ENCODE assay signal across 20 cellular contexts in genomic region chr6:1491025-1491424, GRCh38.
DNase-seq lines count a peak whose midpoint lies in the region; ATAC-seq, FAIRE-seq and TF ChIP-seq lines count a peak whose summit lies in the region.
"Had no signal": no experiment of that assay in that cellular context is flagged by ENCODE, and none has a peak within 500 bp of the region (broad histone marks: within the 10 kb centered on the region; RNA-seq: fewer than 3 reads in every experiment).

No MANE protein-coding gene starts in this region.

- no peaks in the 10 kb centered on the region for H3K79me2 ChIP-seq in K562 (ENCODE audit: control insufficient read depth, insufficient read depth, low read length)

- FAIRE-seq in K562 (lab: Jason Lieb, UNC), result no peak
- no peak for FAIRE-seq in small intestine (lab: Jason Lieb, UNC)
- FAIRE-seq: A204.1, G401.6, GM12892, H54 had no signal

- no TSS peak for BruUV-seq in K562 (replicated peaks; lab: Mats Ljungman, UMichigan)

- H3K27ac ChIP-seq in K562 (ENCODE audit: extremely low read depth, low read depth, low read length) (no peak overlapping the region), neuronal stem cell (replicated peaks; ENCODE audit: low read length) (no peak overlapping the region), small intestine (ENCODE audit: low read depth in 1 of 2, low read length in 1 of 2) (no peak overlapping the region)
- H3K27ac ChIP-seq: 22Rv1 had no signal

- H3K79me1 ChIP-seq in neuronal stem cell (ENCODE audit: low read depth, low read length), result no peaks in the 10 kb centered on the region

- no peak for TF ChIP-seq POLR2A in K562 (conservative IDR thresholded peaks at IDR 0.05)

- H3K4me2 ChIP-seq in K562 (ENCODE audit: insufficient read depth, low read length), result no peak overlapping the region
- H3K4me2 ChIP-seq in neuronal stem cell (ENCODE audit: insufficient read depth, low read length, poor library complexity, severe bottlenecking), result no peak overlapping the region

- H3K4me3 ChIP-seq in K562 (no peak overlapping the region), neuronal stem cell (ENCODE audit: low read length in 2 of 2) (no peak overlapping the region), small intestine (ENCODE audit: low read depth in 1 of 2, low read length in 2 of 2) (no peak overlapping the region)
- H3K4me3 ChIP-seq: HAP-1 had no signal

- in situ Hi-C loops in K562 (cut with MboI), result no loop called here

- no peak overlapping the region for H3K18ac ChIP-seq in neuronal stem cell (ENCODE audit: low read length)

- H2BK12ac ChIP-seq in neuronal stem cell (ENCODE audit: low read length), result no peak overlapping the region

- H3K27me3 ChIP-seq in K562 (ENCODE audit: control insufficient read depth in 2 of 2, insufficient read depth in 2 of 2, low read length in 2 of 2), result peaks cover 8 to 33% of the 10 kb centered on the region in 2 experiments
- no peaks in the 10 kb centered on the region for H3K27me3 ChIP-seq in neuronal stem cell (ENCODE audit: control insufficient read depth in 3 of 3, insufficient read depth in 3 of 3, low read depth in 1 of 3, low read length in 3 of 3)
- H3K27me3 ChIP-seq in small intestine (ENCODE audit: control insufficient read depth in 2 of 2, insufficient read depth in 2 of 2, low read length in 2 of 2), result no peaks in the 10 kb centered on the region

- H2AFZ ChIP-seq in K562 (ENCODE audit: low read depth, low read length) (no peak overlapping the region), neuronal stem cell (ENCODE audit: low read length) (no peak overlapping the region)

- no peak for TF ChIP-seq EP300 in K562 (IDR thresholded peaks at IDR 0.05; ENCODE audit: low read length)

- H2BK5ac ChIP-seq in neuronal stem cell (ENCODE audit: low read length), result no peak overlapping the region

- no peak for TF ChIP-seq CTCF in K562 (IDR thresholded peaks at IDR 0.05 in 2 of 3, conservative IDR thresholded peaks at IDR 0.05 in 1 of 3; ENCODE audit: insufficient read depth in 2 of 3, low read depth in 1 of 3, low read length in 3 of 3)

- H3K14ac ChIP-seq in neuronal stem cell (ENCODE audit: low read length), result peak overlapping the region; percentile 60

- H3K36me3 ChIP-seq in K562 (ENCODE audit: control insufficient read depth, insufficient read depth, low read length) (no peaks in the 10 kb centered on the region), neuronal stem cell (replicated peaks in 1 of 2; ENCODE audit: control insufficient read depth in 2 of 2, insufficient read depth in 2 of 2, low read length in 2 of 2) (no peaks in the 10 kb centered on the region), small intestine (ENCODE audit: control insufficient read depth in 2 of 2, insufficient read depth in 2 of 2, low read length in 2 of 2) (no peaks in the 10 kb centered on the region)
- H3K36me3 ChIP-seq: HAP-1 had no signal

- intact Hi-C loops in K562 (cut with micrococcal nuclease), result no loop called here
- intact Hi-C loops in left colon (cut with DNase I, micrococcal nuclease), result no loop called here

- H2BK120ac ChIP-seq in neuronal stem cell (ENCODE audit: low read depth, low read length), result no peak overlapping the region

- DNase-seq in NCI-H82 (lab: John Stamatoyannopoulos, UW) (peak; percentile 30), NCI-H82 treated with DMSO at 0.1 percent for 48 hours (lab: John Stamatoyannopoulos, UW; ENCODE audit: unreplicated experiment) (no peak), K562 (ENCODE audit: extremely low read depth in 1 of 4, low spot score in 3 of 4) (no peak), neuronal stem cell (ENCODE audit: low spot score) (no peak), nucleus accumbens (lab: John Stamatoyannopoulos, UW) (no peak), small intestine (no peak), left colon (no peak)
- DNase-seq: C1 segment of cervical spinal cord; Caco-2; CD4-positive, alpha-beta memory T cell; DMS153; DND-41; GOT3; HFFc6 had no signal

- no peak overlapping the region for H3K23ac ChIP-seq in neuronal stem cell (ENCODE audit: low read depth, low read length, poor library complexity)

- POLR2A ChIA-PET in K562 (lab: Yijun Ruan, JAX), result interaction anchor here (0.6 kb wide), 1 partner anchor 1303 kb away, joined by 3 read pairs; no protein-coding TSS in a partner anchor

- CTCF ChIA-PET in K562 (lab: Yijun Ruan, JAX; ENCODE audit: low intra/inter-chr PET ratio), result no interaction called here

- no peak overlapping the region for H4K91ac ChIP-seq in neuronal stem cell (ENCODE audit: low read depth, low read length, poor library complexity)

- no peak overlapping the region for H3K4ac ChIP-seq in neuronal stem cell (ENCODE audit: low read length)

- peak overlapping the region; percentile 25 for H2AK5ac ChIP-seq in neuronal stem cell (ENCODE audit: low read depth, low read length)

- peak; percentile 25; the same call in 1 of the 3 replicates for ATAC-seq in K562
- ATAC-seq in left colon, result no peak

- TF ChIP-seq RAD21 in K562 (CRISPR knock-in tag; conservative IDR thresholded peaks at IDR 0.05 in 1 of 2, IDR thresholded peaks at IDR 0.05 in 1 of 2), result no peak

- H3K9me1 ChIP-seq in K562 (ENCODE audit: control insufficient read depth, insufficient read depth, low read length), result no peaks in the 10 kb centered on the region

- WGBS in K562 (ENCODE audit: insufficient coverage, low coverage, missing lambda C conversion rate), result 1% methylated on average over 11 of the region's 11 CpGs
- WGBS in neuronal stem cell (ENCODE audit: extremely low coverage in 2 of 2, insufficient read length in 2 of 2, insufficient replicate concordance in 1 of 2), 2 donors, result no CpG with 5 or more reads among the region's 11 CpGs
- 91 to 95% (median 93%) methylated on average over 11 of the region's 11 CpGs for WGBS in small intestine, 3 donors

- no peak overlapping the region for H2BK15ac ChIP-seq in neuronal stem cell (ENCODE audit: low read length)

- H4K20me1 ChIP-seq in K562 (replicated peaks; ENCODE audit: control insufficient read depth, insufficient read depth, low read length), result no peaks in the 10 kb centered on the region

- H4K8ac ChIP-seq in neuronal stem cell (ENCODE audit: low read depth, low read length), result no peak overlapping the region

- H3K4me1 ChIP-seq in K562 (replicated peaks in 1 of 2; ENCODE audit: control insufficient read depth in 2 of 2, insufficient read depth in 2 of 2, low read length in 2 of 2) (no peaks in the 10 kb centered on the region; a peak in 1 of 5 replicates), neuronal stem cell (ENCODE audit: control insufficient read depth in 2 of 2, insufficient read depth in 1 of 2, low read depth in 1 of 2, low read length in 2 of 2) (peaks cover 0 to 5% of the 10 kb centered on the region in 2 donors), small intestine (ENCODE audit: control insufficient read depth in 2 of 2, insufficient read depth in 1 of 2, low read depth in 1 of 2, low read length in 1 of 2) (no peaks in the 10 kb centered on the region)
- H3K4me1 ChIP-seq: Caco-2, HAP-1 had no signal

- H3K9me3 ChIP-seq in K562 (replicated peaks; ENCODE audit: control insufficient read depth, insufficient read depth, low read depth, low read length), result no peaks in the 10 kb centered on the region
- peaks cover 0 to 1% of the 10 kb centered on the region in 2 donors for H3K9me3 ChIP-seq in neuronal stem cell (replicated peaks in 1 of 2; ENCODE audit: control insufficient read depth in 2 of 2, insufficient read depth in 1 of 2, low read depth in 1 of 2, low read length in 2 of 2)
- H3K9me3 ChIP-seq in small intestine (ENCODE audit: control insufficient read depth, low read depth), result no peaks in the 10 kb centered on the region
- H3K9me3 ChIP-seq: Caco-2, HAP-1 had no signal

- H3K9ac ChIP-seq in K562 (ENCODE audit: insufficient read depth in 1 of 2, low read depth in 2 of 2, low read length in 2 of 2), result no peak overlapping the region
- no peak overlapping the region for H3K9ac ChIP-seq in neuronal stem cell (ENCODE audit: low read depth, low read length, poor library complexity)

TF ChIP-seq in K562, 482 proteins besides CTCF, POLR2A, EP300 and RAD21:
- TF ChIP-seq MAFG (tag; conservative IDR thresholded peaks at IDR 0.05) (peak; percentile 51), ZNF518B (CRISPR knock-in tag; IDR thresholded peaks at IDR 0.05) (no peak), SIRT6 (IDR thresholded peaks at IDR 0.05; ENCODE audit: low read depth, low read length) (no peak), NFE2 (IDR thresholded peaks at IDR 0.05; ENCODE audit: low read depth) (0 out of 2 replicates have a peak, but pooled peaks have one; percentile 22), C11orf30 (IDR thresholded peaks at IDR 0.05; ENCODE audit: low read depth) (0 out of 2 replicates have a peak, but pooled peaks have one; percentile 12)
